Comparison of ENCODE assay signal across 8 cellular contexts in the genomic region with DNA sequence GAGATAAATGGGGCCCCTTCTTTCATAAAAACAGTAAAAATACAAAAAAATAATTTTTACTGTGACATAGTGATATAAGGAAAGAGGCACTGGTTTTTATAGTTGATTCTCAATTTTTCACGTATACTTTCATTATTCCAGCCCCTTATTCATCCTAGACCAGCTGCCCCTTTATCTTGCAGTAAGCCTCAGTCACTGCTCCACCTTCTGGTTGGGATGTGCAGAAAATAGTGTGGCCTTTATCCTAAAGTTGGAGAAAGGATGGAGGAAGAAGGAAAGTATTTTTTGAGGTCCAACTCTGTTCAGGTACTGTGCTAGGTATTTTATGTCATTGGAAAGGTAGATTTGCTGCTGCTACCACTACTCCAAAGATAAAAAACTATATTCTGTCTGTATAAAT.
DNase-seq lines count a peak whose midpoint lies in the region; ATAC-seq, FAIRE-seq and TF ChIP-seq lines count a peak whose summit lies in the region.

No MANE protein-coding gene starts in this region.

- H3K27ac ChIP-seq in HUES64 (ENCODE audit: low read depth, low read length) (peak overlapping the region; percentile 50; the same call in 1 of the 2 replicates), astrocyte (ENCODE audit: low read depth, low read length) (no peak overlapping the region)

- no peaks in the 10 kb centered on the region for H4K20me1 ChIP-seq in astrocyte (ENCODE audit: insufficient read depth, low read length)

- H3K36me3 Mint-ChIP-seq in CD14-positive monocyte, result peaks cover 74 to 81% of the 10 kb centered on the region in 2 donors
- peaks cover 52% of the 10 kb centered on the region for H3K36me3 Mint-ChIP-seq in astrocyte (ENCODE audit: low read depth, unreplicated experiment)

- FAIRE-seq in astrocyte (lab: Jason Lieb, UNC), result no peak
- FAIRE-seq in urothelium cell line (lab: Jason Lieb, UNC), result no peak

- H3K4me3 ChIP-seq in HUES64 (ENCODE audit: low read length) (no peak overlapping the region), astrocyte (ENCODE audit: insufficient read depth, low read depth, low read length) (no peak overlapping the region)

- H2AFZ ChIP-seq in astrocyte (ENCODE audit: low read depth, low read length), result no peak overlapping the region

- H3K36me3 ChIP-seq in HUES64 (ENCODE audit: insufficient read depth, low read length), result peaks cover 67% of the 10 kb centered on the region
- H3K36me3 ChIP-seq in astrocyte (ENCODE audit: insufficient read depth, low read length), result peaks cover 12% of the 10 kb centered on the region

- DNase-seq in CD14-positive monocyte (ENCODE audit: low spot score) (no peak), astrocyte (ENCODE audit: low read depth) (peak; percentile 30), iPS-NIHi11 (ENCODE audit: low spot score) (peak; percentile 64), urothelium cell line (ENCODE audit: low spot score) (peak; percentile 14), SKM-1 treated with dmso at 0.1 percent for 144 hours (lab: John Stamatoyannopoulos, UW; ENCODE audit: unreplicated experiment) (no peak)

- peak overlapping the region in 2 of 7 donors; percentile 14 to 16 for H3K27ac Mint-ChIP-seq in CD14-positive monocyte
- no peak overlapping the region for H3K27ac Mint-ChIP-seq in astrocyte (ENCODE audit: unreplicated experiment)

- peaks cover 3% of the 10 kb centered on the region; the same call in 1 of the 2 replicates for H3K9me3 ChIP-seq in HUES64 (ENCODE audit: insufficient read depth, low read depth, low read length)
- no peaks in the 10 kb centered on the region for H3K9me3 ChIP-seq in astrocyte (ENCODE audit: insufficient read depth, low read depth, low read length)

- H3K9me3 Mint-ChIP-seq in CD14-positive monocyte (peaks cover 9 to 20% (median 14%) of the 10 kb centered on the region in 7 donors), astrocyte (ENCODE audit: unreplicated experiment) (peaks cover 3% of the 10 kb centered on the region)

- H3K79me2 ChIP-seq in astrocyte (ENCODE audit: insufficient read depth, low read length), result no peaks in the 10 kb centered on the region

- H3K4me1 ChIP-seq in HUES64 (ENCODE audit: insufficient read depth, low read length), result peaks cover 9% of the 10 kb centered on the region; the same call in 1 of the 2 replicates
- H3K4me1 ChIP-seq in astrocyte (ENCODE audit: insufficient read depth, low read length), result no peaks in the 10 kb centered on the region

- no peaks in the 10 kb centered on the region for H3K27me3 Mint-ChIP-seq in CD14-positive monocyte (ENCODE audit: low read depth in 3 of 3)
- H3K27me3 Mint-ChIP-seq in astrocyte (ENCODE audit: low read depth, unreplicated experiment), result no peaks in the 10 kb centered on the region

- H3K4me1 Mint-ChIP-seq in CD14-positive monocyte (peaks cover 4% of the 10 kb centered on the region), astrocyte (ENCODE audit: low read depth, unreplicated experiment) (no peaks in the 10 kb centered on the region)

- no peaks in the 10 kb centered on the region for H3K27me3 ChIP-seq in HUES64 (ENCODE audit: insufficient read depth, low read length)
- no peaks in the 10 kb centered on the region for H3K27me3 ChIP-seq in astrocyte (ENCODE audit: insufficient read depth, low read length)

- peak; percentile 22 for TF ChIP-seq CTCF in CD14-positive monocyte (IDR thresholded peaks at IDR 0.05)
- TF ChIP-seq CTCF in astrocyte (IDR thresholded peaks at IDR 0.05; ENCODE audit: insufficient read depth, low read depth, low read length), result peak; percentile 70

- H3K4me3 Mint-ChIP-seq in CD14-positive monocyte (no peak overlapping the region), astrocyte (ENCODE audit: unreplicated experiment) (no peak overlapping the region)

- H3K9ac ChIP-seq in HUES64 (ENCODE audit: low read depth, low read length) (no peak overlapping the region), astrocyte (ENCODE audit: low read length) (no peak overlapping the region)

- WGBS in HUES64, result no CpG with 5 or more reads among the region's 1 CpG

- H3K4me2 ChIP-seq in astrocyte (ENCODE audit: low read length), result no peak overlapping the region

- intact Hi-C loops in CD14-positive monocyte (cut with micrococcal nuclease), result no loop called here

- no peak for ATAC-seq in GM19035 (IDR thresholded peaks at IDR 0.05; ENCODE audit: unreplicated experiment)
- ATAC-seq in GM21423 (IDR thresholded peaks at IDR 0.05; ENCODE audit: unreplicated experiment), result no peak

Comparison
In these comparisons a context has a peak if more than half of its experiments do, and no peak if none do; other contexts are left out.
1. DNase-seq: peak in astrocyte (single experiment), iPS-NIHi11 (single experiment) and urothelium cell line (single experiment); none in CD14-positive monocyte (single experiment) and SKM-1 treated with dmso at 0.1 percent for 144 hours (single experiment).